Comparison of ENCODE assay signal across 11 cellular contexts in genomic region chrX:1164322-1165288, GRCh38. TPM values are rescaled to one million over a fixed set of nuclear protein-coding genes. Genes with fewer than 3 reads are reported as not detected.
DNase-seq lines count a peak whose midpoint lies in the region; ATAC-seq, FAIRE-seq and TF ChIP-seq lines count a peak whose summit lies in the region.
"Had no signal": no experiment of that assay in that cellular context is flagged by ENCODE, and none has a peak within 500 bp of the region (broad histone marks: within the 10 kb centered on the region; RNA-seq: fewer than 3 reads in every experiment).

No MANE protein-coding gene starts in this region.

- no peak overlapping the region for H2BK5ac ChIP-seq in mesenchymal stem cell (ENCODE audit: low read depth, low read length, poor library complexity, severe bottlenecking)

- 17 to 25% (median 21%) methylated on average over 17 to 18 of the region's 18 CpGs for WGBS in adrenal gland, 4 donors
- 14% methylated on average over 14 of the region's 18 CpGs for WGBS in mesenchymal stem cell

- H3K36me3 Mint-ChIP-seq in CD4-positive, CD25-positive, alpha-beta regulatory T cell = no peaks in the 10 kb centered on the region
- H3K36me3 Mint-ChIP-seq in Calu3 (ENCODE audit: insufficient read depth, unreplicated experiment) = peaks cover 6% of the 10 kb centered on the region

- no peak overlapping the region for H3K23ac ChIP-seq in mesenchymal stem cell (ENCODE audit: low read length in 2 of 2)

- H2BK12ac ChIP-seq in mesenchymal stem cell (ENCODE audit: low read length in 2 of 2) = no peak overlapping the region

- no peak overlapping the region for H3K4me3 Mint-ChIP-seq in CD4-positive, CD25-positive, alpha-beta regulatory T cell
- no peak overlapping the region for H3K4me3 Mint-ChIP-seq in Calu3 (ENCODE audit: low read depth, unreplicated experiment)
- H3K4me3 Mint-ChIP-seq: activated naive CD8-positive, alpha-beta T cell treated with anti-CD3 and anti-CD28 coated beads, Interleukin-2, amount 50 U/mL, for 24 hours had no signal

- peaks cover 0 to 5% (median 0%) of the 10 kb centered on the region in 7 donors for H3K9me3 Mint-ChIP-seq in CD4-positive, CD25-positive, alpha-beta regulatory T cell
- H3K9me3 Mint-ChIP-seq in Calu3 (ENCODE audit: low read depth, unreplicated experiment) = peaks cover 23% of the 10 kb centered on the region

- no peaks in the 10 kb centered on the region for H3K27me3 ChIP-seq in CD4-positive, CD25-positive, alpha-beta regulatory T cell (ENCODE audit: control insufficient read depth, insufficient read depth, low read length)
- H3K27me3 ChIP-seq in adrenal gland (no peaks in the 10 kb centered on the region), mesenchymal stem cell (ENCODE audit: control insufficient read depth in 1 of 2, insufficient read depth in 1 of 2, low read length in 2 of 2) (no peaks in the 10 kb centered on the region)

- no peaks in the 10 kb centered on the region for H3K36me3 ChIP-seq in CD4-positive, CD25-positive, alpha-beta regulatory T cell (ENCODE audit: control insufficient read depth, insufficient read depth, low read length)
- H3K36me3 ChIP-seq in adrenal gland (replicated peaks in 1 of 2) = no peaks in the 10 kb centered on the region
- no peaks in the 10 kb centered on the region for H3K36me3 ChIP-seq in mesenchymal stem cell (ENCODE audit: control insufficient read depth in 1 of 2, insufficient read depth in 2 of 2, low read depth in 1 of 2, low read length in 2 of 2)

- FAIRE-seq in urothelium cell line (lab: Jason Lieb, UNC) = no peak

- intact Hi-C loops in adrenal gland (cut with DNase I) = no loop called here
- intact Hi-C loops in Calu3 (cut with micrococcal nuclease; ENCODE audit: unreplicated experiment) = no loop called here

- no peak overlapping the region for H3K4me3 ChIP-seq in CD4-positive, CD25-positive, alpha-beta regulatory T cell (ENCODE audit: low read depth, low read length)
- H3K4me3 ChIP-seq in adrenal gland (no peak overlapping the region), mesenchymal stem cell (ENCODE audit: insufficient read depth in 1 of 2, low read depth in 1 of 2, low read length in 2 of 2) (no peak overlapping the region)

- in situ Hi-C loops in GM13977 (cut with MboI; ENCODE audit: low pct_unique_long_range_greater_than_20kb, low sequenced_read_pairs, unreplicated experiment) = no loop called here

- H3K9ac ChIP-seq in mesenchymal stem cell (ENCODE audit: low read length) = no peak overlapping the region

- H3K27ac ChIP-seq in CD4-positive, CD25-positive, alpha-beta regulatory T cell (ENCODE audit: insufficient read depth, low read length, poor library complexity, severe bottlenecking) = no peak overlapping the region
- no peak overlapping the region for H3K27ac ChIP-seq in adrenal gland
- H3K27ac ChIP-seq in mesenchymal stem cell (ENCODE audit: low read length, poor library complexity, severe bottlenecking) = no peak overlapping the region

- no peak overlapping the region for H3K27ac Mint-ChIP-seq in CD4-positive, CD25-positive, alpha-beta regulatory T cell
- no peak overlapping the region for H3K27ac Mint-ChIP-seq in Calu3 (ENCODE audit: unreplicated experiment)
- H3K27ac Mint-ChIP-seq: activated naive CD8-positive, alpha-beta T cell treated with anti-CD3 and anti-CD28 coated beads, Interleukin-2, amount 50 U/mL, for 24 hours had no signal

- no peak overlapping the region for H2BK120ac ChIP-seq in mesenchymal stem cell (ENCODE audit: low read depth, low read length)

- H3K4me2 ChIP-seq in mesenchymal stem cell (ENCODE audit: low read length, poor library complexity, severe bottlenecking) = no peak overlapping the region

- H4K91ac ChIP-seq in mesenchymal stem cell (ENCODE audit: low read length) = no peak overlapping the region

- peaks cover 30% of the 10 kb centered on the region for H3K27me3 Mint-ChIP-seq in CD4-positive, CD25-positive, alpha-beta regulatory T cell
- no peaks in the 10 kb centered on the region for H3K27me3 Mint-ChIP-seq in Calu3 (ENCODE audit: unreplicated experiment)

- H3K4me1 Mint-ChIP-seq in CD4-positive, CD25-positive, alpha-beta regulatory T cell = peaks cover 0 to 9% (median 4%) of the 10 kb centered on the region in 4 donors
- H3K4me1 Mint-ChIP-seq in Calu3 (ENCODE audit: low read depth, unreplicated experiment) = peaks cover 8% of the 10 kb centered on the region

- H2AK5ac ChIP-seq in mesenchymal stem cell (ENCODE audit: low read length, severe bottlenecking) = no peak overlapping the region

- TF ChIP-seq POLR2A in adrenal gland (IDR thresholded peaks at IDR 0.05) = no peak

- DNase-seq in CD4-positive, CD25-positive, alpha-beta regulatory T cell = peak in 2 of 3 donors; percentile 33 to 38
- DNase-seq in GM13977 (ENCODE audit: low spot score) (peak; percentile 53), adrenal gland (peak; percentile 18 to 73 (median 29)), mesenchymal stem cell (peak; percentile 3), HCEC 1CT (no peak), Calu3 (no peak), urothelium cell line (ENCODE audit: low spot score) (no peak)
- DNase-seq: activated naive CD8-positive, alpha-beta T cell treated with anti-CD3 and anti-CD28 coated beads, Interleukin-2, amount 50 U/mL, for 24 hours; effector CD8-positive, alpha-beta T cell; NCI-H446 treated with DMSO at 0.1 percent for 48 hours had no signal

- H3K4ac ChIP-seq in mesenchymal stem cell (ENCODE audit: low read depth in 1 of 2, low read length in 2 of 2) = no peak overlapping the region

- no peaks in the 10 kb centered on the region for H3K9me3 ChIP-seq in CD4-positive, CD25-positive, alpha-beta regulatory T cell (ENCODE audit: control insufficient read depth in 2 of 2, low read length in 2 of 2)
- H3K9me3 ChIP-seq in adrenal gland (replicated peaks in 1 of 3) (no peaks in the 10 kb centered on the region), mesenchymal stem cell (ENCODE audit: control insufficient read depth, low read length) (no peaks in the 10 kb centered on the region)

- BruUV-seq in Calu3 (replicated peaks; lab: Mats Ljungman, UMichigan) = no TSS peak

- H2BK15ac ChIP-seq in mesenchymal stem cell (ENCODE audit: low read depth, poor library complexity, severe bottlenecking) = no peak overlapping the region

- peaks cover 3% of the 10 kb centered on the region for H3K4me1 ChIP-seq in CD4-positive, CD25-positive, alpha-beta regulatory T cell (ENCODE audit: control insufficient read depth, insufficient read depth, low read length, poor library complexity, severe bottlenecking)
- no peaks in the 10 kb centered on the region for H3K4me1 ChIP-seq in adrenal gland (replicated peaks in 1 of 2)
- H3K4me1 ChIP-seq in mesenchymal stem cell (ENCODE audit: control insufficient read depth, insufficient read depth, low read depth, low read length) = no peaks in the 10 kb centered on the region

- H3K79me1 ChIP-seq in mesenchymal stem cell (replicated peaks; ENCODE audit: low read length, poor library complexity, severe bottlenecking) = no peaks in the 10 kb centered on the region

- no peak overlapping the region for H3K18ac ChIP-seq in mesenchymal stem cell (ENCODE audit: low read depth in 1 of 2, low read length in 2 of 2)

- CTCF ChIA-PET in Calu3 (lab: Charles Lee) = no interaction called here

- no peak for ATAC-seq in CD4-positive, CD25-positive, alpha-beta regulatory T cell (ENCODE audit: low read depth in 2 of 2)
- no peak for ATAC-seq in GM19467 (IDR thresholded peaks at IDR 0.05; ENCODE audit: unreplicated experiment)
- ATAC-seq: activated naive CD8-positive, alpha-beta T cell treated with anti-CD3 and anti-CD28 coated beads, Interleukin-2, amount 50 U/mL, for 24 hours had no signal

- TF ChIP-seq CTCF in GM13977 (IDR thresholded peaks at IDR 0.05; ENCODE audit: extremely low read depth, insufficient read depth, missing control alignments) (no peak), adrenal gland (IDR thresholded peaks at IDR 0.05) (no peak), Calu3 (IDR thresholded peaks at IDR 0.05; ENCODE audit: unreplicated experiment) (no peak)

- H2AFZ ChIP-seq in mesenchymal stem cell (ENCODE audit: low read depth, low read length) = no peak overlapping the region

- H3K14ac ChIP-seq in mesenchymal stem cell (ENCODE audit: low read length in 2 of 2) = no peak overlapping the region

- H4K8ac ChIP-seq in mesenchymal stem cell (ENCODE audit: low read length) = no peak overlapping the region

RNA-seq across cellular contexts. Expression of gene CRLF2, which starts 47.8 kb away (rescaled TPM):
- 1.2 TPM for total RNA-seq in CD4-positive, CD25-positive, alpha-beta regulatory T cell
- polyA plus RNA-seq in CD4-positive, CD25-positive, alpha-beta regulatory T cell = 1 to 10 TPM in 1 of 4 donors, not detected in 3; 1.4 TPM
- total RNA-seq in adrenal gland (not detected), Calu3 (2022) (2.3 and 5.6 TPM in 2 replicates)
- not detected for polyA plus RNA-seq in adrenal gland
- polyA plus RNA-seq in mesenchymal stem cell (2013, experiment 1 of 2) = 0.22 TPM
- 0.19 TPM for polyA plus RNA-seq in mesenchymal stem cell (2013, experiment 2 of 2)

Comparison
In these comparisons a context has a peak if more than half of its experiments do, and no peak if none do; other contexts are left out.
1. DNase-seq: peak in CD4-positive, CD25-positive, alpha-beta regulatory T cell (2 of 3), GM13977 (single experiment), adrenal gland (7 of 7) and mesenchymal stem cell (single experiment); none in HCEC 1CT (single experiment), Calu3 (single experiment) and urothelium cell line (single experiment).